ENCODE assay signal across 16 cellular contexts in the genomic region with DNA sequence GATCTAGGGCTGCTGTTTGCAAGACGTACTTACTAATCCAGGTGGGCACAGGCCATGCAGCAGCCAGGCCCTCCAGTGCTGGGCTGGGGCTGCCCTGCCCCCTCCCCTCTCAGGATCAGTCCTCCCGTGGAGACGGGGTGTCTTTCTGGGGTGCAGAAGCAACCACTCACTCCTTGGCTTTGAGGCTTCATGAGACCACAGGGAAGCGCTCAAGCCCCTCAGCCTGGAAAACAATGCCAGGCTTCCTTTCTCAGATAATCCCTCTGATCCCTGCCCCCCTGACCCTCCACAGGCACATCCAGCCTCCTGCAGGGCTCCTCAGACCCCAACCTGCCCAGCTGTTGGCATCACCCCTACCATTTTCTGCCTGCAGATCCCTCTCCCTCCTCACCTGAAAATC. TPM values are rescaled to one million over a fixed set of nuclear protein-coding genes. Genes with fewer than 3 reads are reported as not detected.
DNase-seq lines count a peak whose midpoint lies in the region; ATAC-seq lines count a peak whose summit lies in the region.
"Had no signal": no experiment of that assay in that cellular context is flagged by ENCODE, and none has a peak within 500 bp of the region (broad histone marks: within the 10 kb centered on the region; RNA-seq: fewer than 3 reads in every experiment).

No MANE protein-coding gene starts in this region.

- no peaks in the 10 kb centered on the region for H3K36me3 ChIP-seq in H7 (replicated peaks; ENCODE audit: control insufficient read depth, insufficient read depth, low read length)
- H3K36me3 ChIP-seq: BLaER1 treated with 17β-estradiol and CSF1 and Interleukin-3, amounts not matched to agents 10 nM and 100 nM had no signal

- H3K27me3 ChIP-seq in H7 (ENCODE audit: control insufficient read depth, insufficient read depth, low read length) = no peaks in the 10 kb centered on the region
- H3K27me3 ChIP-seq: BLaER1 treated with 17β-estradiol and CSF1 and Interleukin-3, amounts not matched to agents 10 nM and 100 nM had no signal

- no peak for ATAC-seq in left lobe of liver
- no peak for ATAC-seq in HG03342 (IDR thresholded peaks at IDR 0.05; ENCODE audit: unreplicated experiment)

- DNase-seq in NCI-H82 (lab: John Stamatoyannopoulos, UW) (peak; percentile 21), NCI-H82 treated with DMSO at 0.1 percent for 48 hours (lab: John Stamatoyannopoulos, UW; ENCODE audit: unreplicated experiment) (no peak), H7 (peak; percentile 63), left lobe of liver (ENCODE audit: low spot score) (peak; percentile 28), posterior vena cava (ENCODE audit: low spot score) (peak; percentile 37), midbrain (lab: John Stamatoyannopoulos, UW) (no peak), superior temporal gyrus (ENCODE audit: extremely low spot score) (no peak)
- DNase-seq: DMS 273 treated with DMSO at 0.1 percent for 48 hours, GM23248, KG1, NCI-H1048, NCI-H226, NCI-H526 treated with DMSO at 0.1 percent for 48 hours, PC-9 had no signal

- intact Hi-C loops in posterior vena cava (cut with DNase I) = no loop called here

- H3K4me3 ChIP-seq in H7 (ENCODE audit: insufficient read depth, low read depth, low read length) = no peak overlapping the region
- H3K4me3 ChIP-seq: BLaER1 treated with 17β-estradiol and CSF1 and Interleukin-3, amounts not matched to agents 10 nM and 100 nM; GM23248; PC-9 had no signal

RNA-seq across cellular contexts. Expression of a gene that starts 13.9 kb away (rescaled TPM):
- total RNA-seq in H7 (2014; rRNA removed; shearing (Covaris generic)) = 9.8 and 12.5 TPM in 2 replicates
- total RNA-seq in left lobe of liver (10.5 TPM), posterior vena cava (10 to 100 TPM; 28.0 to 43.1 TPM)

RNA-seq across cellular contexts. Expression of a gene that starts 42.5 kb away (rescaled TPM):
- 10.2 and 12.1 TPM in 2 replicates for total RNA-seq in H7 (2014; rRNA removed; shearing (Covaris generic))
- total RNA-seq in left lobe of liver (4.2 TPM), posterior vena cava (10 to 100 TPM; 12.6 to 25.6 TPM)

Comparison
In these comparisons a context has a peak if more than half of its experiments do, and no peak if none do; other contexts are left out.
1. DNase-seq: peak in NCI-H82 (single experiment), H7 (single experiment), left lobe of liver (single experiment) and posterior vena cava (single experiment); none in NCI-H82 treated with DMSO at 0.1 percent for 48 hours (single experiment), midbrain (single experiment) and superior temporal gyrus (single experiment).